10 cellular contexts compared by ENCODE assay signal in the genomic region with DNA sequence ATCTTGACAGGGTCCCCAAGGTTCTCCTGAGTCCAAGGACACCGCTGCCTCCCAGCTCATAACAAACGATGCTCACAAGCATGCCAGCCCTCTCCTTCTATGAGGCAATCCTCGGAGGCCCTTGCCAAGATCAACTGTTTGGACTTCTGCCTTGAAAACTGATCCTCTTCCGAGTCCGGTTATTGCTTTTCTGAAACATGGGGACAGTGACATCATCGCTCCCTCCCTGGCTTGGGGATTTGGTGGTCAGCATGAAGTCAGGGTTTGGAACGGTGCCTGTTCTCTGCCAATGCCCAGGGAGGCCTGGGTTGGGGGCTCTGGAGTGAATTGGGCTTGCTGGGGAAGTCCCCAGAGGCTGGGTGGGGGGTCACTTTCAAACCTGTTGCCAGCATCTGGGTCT.
DNase-seq lines count a peak whose midpoint lies in the region; ATAC-seq and TF ChIP-seq lines count a peak whose summit lies in the region.
"Had no signal": no experiment of that assay in that cellular context is flagged by ENCODE, and none has a peak within 500 bp of the region (broad histone marks: within the 10 kb centered on the region; RNA-seq: fewer than 3 reads in every experiment).

No MANE protein-coding gene starts in this region.

- H3K4me3 ChIP-seq in HFF-Myc (replicated peaks; ENCODE audit: low read depth, low read length) (no peak overlapping the region), colonic mucosa (no peak overlapping the region), lower leg skin (ENCODE audit: low read depth, poor library complexity, severe bottlenecking) (no peak overlapping the region), stomach (no peak overlapping the region)

- no peak for TF ChIP-seq CTCF in HFF-Myc (IDR thresholded peaks at IDR 0.05; ENCODE audit: low read depth, low read length, missing control alignments)
- TF ChIP-seq CTCF in colonic mucosa (IDR thresholded peaks at IDR 0.05): no peak
- TF ChIP-seq CTCF in lower leg skin (IDR thresholded peaks at IDR 0.05): no peak
- no peak for TF ChIP-seq CTCF in stomach (IDR thresholded peaks at IDR 0.05)
- no peak for TF ChIP-seq CTCF in GM10266 (IDR thresholded peaks at IDR 0.05; ENCODE audit: control insufficient read depth, insufficient read depth, low read depth, missing control alignments)

- no peak for TF ChIP-seq EP300 in stomach (IDR thresholded peaks at IDR 0.05)

- H3K27ac ChIP-seq in colonic mucosa (no peak overlapping the region), stomach (peak overlapping the region; percentile 35 to 86 (median 80))

- no peaks in the 10 kb centered on the region for H3K36me3 ChIP-seq in colonic mucosa
- H3K36me3 ChIP-seq in stomach: no peaks in the 10 kb centered on the region

- no peak for TF ChIP-seq POLR2A in lower leg skin (IDR thresholded peaks at IDR 0.05)
- no peak for TF ChIP-seq POLR2A in stomach (IDR thresholded peaks at IDR 0.05)

- no peak overlapping the region for H3K9ac ChIP-seq in colonic mucosa (ENCODE audit: low read depth in 2 of 2, low read length in 2 of 2)

- no peaks in the 10 kb centered on the region for H3K9me3 ChIP-seq in colonic mucosa
- peaks cover 0 to 3% (median 0%) of the 10 kb centered on the region in 4 donors for H3K9me3 ChIP-seq in stomach

- H3K27me3 ChIP-seq in colonic mucosa (no peaks in the 10 kb centered on the region), stomach (peaks cover 0 to 7% (median 0%) of the 10 kb centered on the region in 3 donors)

- no peaks in the 10 kb centered on the region for H3K4me1 ChIP-seq in colonic mucosa
- peaks cover 9 to 54% (median 38%) of the 10 kb centered on the region in 4 donors for H3K4me1 ChIP-seq in stomach

- WGBS in lower leg skin, 2 donors: 31 to 34% methylated on average over 7 of the region's 7 CpGs
- WGBS in stomach, 5 donors: 60 to 77% (median 64%) methylated on average over 6 to 7 of the region's 7 CpGs

- DNase-seq in HFF-Myc (ENCODE audit: extremely low read depth, low read depth) (peak; percentile 58), colonic mucosa (peak; percentile 62), lower leg skin (ENCODE audit: low spot score in 2 of 2) (peak; percentile 80 to 94), stomach (peak; percentile 41), GM10266 (ENCODE audit: extremely low spot score) (no peak)
- DNase-seq in activated naive CD4-positive, alpha-beta T cell (lab: John Stamatoyannopoulos, UW): no peak
- DNase-seq: Calu3; stimulated activated CD4-positive, alpha-beta T cell treated with anti-CD3 and anti-CD28 coated beads, Interleukin-4, amount 100 ng/mL, for 24 hours had no signal

- intact Hi-C loops in colonic mucosa (cut with DNase I): loop anchor here (10.0 kb wide), 1 partner anchor 89 kb away; no protein-coding TSS in a partner anchor
- intact Hi-C loops in lower leg skin (cut with DNase I; ENCODE audit: low total_unique reads): no loop called here
- intact Hi-C loops in stomach (cut with DNase I; ENCODE audit: low total_unique reads): no loop called here

- ATAC-seq in HG03196 (IDR thresholded peaks at IDR 0.05; ENCODE audit: unreplicated experiment) (no peak), GM19397 (IDR thresholded peaks at IDR 0.05; ENCODE audit: unreplicated experiment) (no peak)

Comparison
In these comparisons a context has a peak if more than half of its experiments do, and no peak if none do; other contexts are left out.
1. DNase-seq: peak in HFF-Myc (single experiment), colonic mucosa (single experiment), lower leg skin (2 of 2) and stomach (single experiment); none in activated naive CD4-positive, alpha-beta T cell (0 of 4) and GM10266 (single experiment).